In the genomic region with DNA sequence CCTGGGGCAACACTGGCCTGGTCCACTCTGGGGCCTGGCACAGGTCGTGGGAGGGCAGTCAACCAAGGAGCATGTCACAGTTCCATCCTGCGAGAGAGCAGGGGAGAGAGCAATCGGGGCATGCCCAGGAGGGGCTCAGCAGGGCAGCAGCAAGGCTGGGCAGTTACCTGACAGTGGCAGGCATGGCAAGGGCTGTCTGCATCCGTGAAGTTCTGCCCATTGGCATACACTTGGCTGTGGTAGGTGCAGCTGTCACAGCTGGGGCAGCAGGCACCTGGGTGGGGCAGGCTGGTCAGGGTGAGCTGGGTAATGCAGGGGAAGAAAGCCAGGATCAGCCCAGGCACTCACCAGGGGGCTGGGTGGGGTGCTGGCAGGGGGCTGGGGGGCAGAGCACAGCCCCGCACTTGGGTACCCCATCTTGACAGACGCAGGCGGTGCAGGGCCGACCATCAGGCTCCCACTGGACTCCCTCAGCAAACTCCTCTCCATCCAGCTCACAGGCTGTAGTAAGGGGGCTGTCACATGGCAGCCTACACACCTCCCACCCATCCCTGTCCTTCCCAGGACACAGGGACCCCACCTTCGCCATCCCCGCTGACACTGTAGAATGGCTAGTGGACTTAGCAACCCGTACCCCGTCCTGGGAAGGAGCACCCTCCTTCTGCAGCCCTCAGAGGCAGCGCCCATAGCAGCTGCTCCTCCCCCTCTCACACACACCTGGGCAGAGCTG, we compare ENCODE assay signal across 27 cellular contexts. TPM values are rescaled to one million over a fixed set of nuclear protein-coding genes. Genes with fewer than 3 reads are reported as not detected.
A peak's percentile ranks its signal among the peaks of the same experiment; 100 is the strongest.
DNase-seq lines count a peak whose midpoint lies in the region; ATAC-seq and TF ChIP-seq lines count a peak whose summit lies in the region.
"Had no signal": no experiment of that assay in that cellular context is flagged by ENCODE, and none has a peak within 500 bp of the region (broad histone marks: within the 10 kb centered on the region; RNA-seq: fewer than 3 reads in every experiment).

No MANE protein-coding gene starts in this region.

- peaks cover 4% of the 10 kb centered on the region; the same call in 1 of the 2 replicates for H3K27me3 ChIP-seq in BE2C
- peaks cover 0 to 3% of the 10 kb centered on the region in 2 donors for H3K27me3 ChIP-seq in esophagus (ENCODE audit: control insufficient read depth in 1 of 2, insufficient read depth in 2 of 2, low read length in 2 of 2)
- H3K27me3 ChIP-seq: SJSA1 had no signal

- H3K9me3 ChIP-seq in BE2C = no peaks in the 10 kb centered on the region
- no peaks in the 10 kb centered on the region for H3K9me3 ChIP-seq in esophagus (ENCODE audit: control insufficient read depth in 2 of 2, insufficient read depth in 1 of 2, low read depth in 1 of 2, low read length in 1 of 2)
- no peaks in the 10 kb centered on the region for H3K9me3 ChIP-seq in mucosa of descending colon
- H3K9me3 ChIP-seq: SJSA1, tibial artery had no signal

- H3K4me3 ChIP-seq in BE2C (ENCODE audit: low read depth, low read length) (no peak overlapping the region), esophagus (ENCODE audit: low read depth in 1 of 2, low read length in 2 of 2) (no peak overlapping the region), mucosa of descending colon (no peak overlapping the region)
- H3K4me3 ChIP-seq: hepatocyte, SJSA1, tibial artery had no signal

- WGBS in esophagus, 2 donors = 57 to 65% methylated on average over 11 to 13 of the region's 13 CpGs

- H3K36me3 ChIP-seq in BE2C (no peaks in the 10 kb centered on the region), esophagus (ENCODE audit: control insufficient read depth in 2 of 2, insufficient read depth in 2 of 2, low read length in 1 of 2) (no peaks in the 10 kb centered on the region), mucosa of descending colon (ENCODE audit: low read depth) (no peaks in the 10 kb centered on the region)
- H3K36me3 ChIP-seq: SJSA1, tibial artery had no signal

- H3K27ac ChIP-seq in esophagus (ENCODE audit: low read depth in 2 of 2, low read length in 1 of 2) = peak overlapping the region; percentile 68 to 84
- H3K27ac ChIP-seq: C4-2B, foreskin keratinocyte, hepatocyte, HL-60, SJSA1, tibial artery had no signal

- TF ChIP-seq CTCF in BE2C (IDR thresholded peaks at IDR 0.05; ENCODE audit: low read depth, low read length) (no peak), mucosa of descending colon (IDR thresholded peaks at IDR 0.05) (no peak)

- intact Hi-C loops in mucosa of descending colon (cut with DNase I, micrococcal nuclease) = no loop called here

- H3K4me1 ChIP-seq in BE2C = no peaks in the 10 kb centered on the region
- H3K4me1 ChIP-seq in esophagus (ENCODE audit: control insufficient read depth in 2 of 2, insufficient read depth in 2 of 2, low read length in 1 of 2) = peaks cover 4 to 27% of the 10 kb centered on the region in 2 donors
- H3K4me1 ChIP-seq in mucosa of descending colon (ENCODE audit: low read depth) = no peaks in the 10 kb centered on the region
- H3K4me1 ChIP-seq: SJSA1 had no signal

- ATAC-seq in mucosa of descending colon (peak; percentile 66), GM19397 (IDR thresholded peaks at IDR 0.05; ENCODE audit: unreplicated experiment) (no peak)
- ATAC-seq: activated CD8-positive, alpha-beta T cell treated with anti-CD3 and anti-CD28 coated beads for 36 hours; activated naive CD8-positive, alpha-beta T cell treated with anti-CD3 and anti-CD28 coated beads, Interleukin-2, amount 50 U/mL, for 24 hours had no signal

- peak; percentile 6 for DNase-seq in BE2C
- peak; percentile 67 for DNase-seq in HT-29 (ENCODE audit: low spot score)
- peak in 1 of 3 donors; percentile 48 for DNase-seq in mucosa of descending colon
- DNase-seq in NCI-H2227 (lab: John Stamatoyannopoulos, UW; ENCODE audit: unreplicated experiment) = no peak
- no peak for DNase-seq in NOMO-1 treated with dmso at 0.1 percent for 144 hours (lab: John Stamatoyannopoulos, UW; ENCODE audit: unreplicated experiment)
- no peak for DNase-seq in NK-92 (lab: John Stamatoyannopoulos, UW; ENCODE audit: unreplicated experiment)
- DNase-seq: activated CD4-positive, alpha-beta T cell treated with anti-CD3 and anti-CD28 coated beads for 1 hour; activated CD8-positive, alpha-beta T cell treated with anti-CD3 and anti-CD28 coated beads for 36 hours; activated effector memory CD4-positive, alpha-beta T cell treated with Interleukin-2 at 50 U/mL for 16 hours; activated naive CD8-positive, alpha-beta T cell treated with anti-CD3 and anti-CD28 coated beads, Interleukin-2, amount 50 U/mL, for 24 hours; activated T-cell treated with anti-CD3 and anti-CD28 coated beads for 4 hours; NCI-H1105; NCI-H2029 treated with DMSO at 0.1 percent for 48 hours; NCI-H226; NCI-H774; stimulated activated CD4-positive, alpha-beta T cell treated with anti-CD3 and anti-CD28 coated beads, Interleukin-12 subunit alpha, Interleukin-12 subunit beta, amount 100 ng/mL, for 4 hours; stimulated activated CD4-positive, alpha-beta T cell treated with anti-CD3 and anti-CD28 coated beads, Interleukin-4, amount 100 ng/mL, for 24 hours; stimulated activated naive CD4-positive, alpha-beta T cell; tibial artery had no signal

RNA-seq across cellular contexts. Expression of a gene that starts 17.8 kb away (rescaled TPM):
- 5.7 TPM for polyA plus RNA-seq in BE2C (2012; ENCODE audit: insufficient read depth, insufficient read length, low read depth)
- 1.0 and 1.2 TPM in 2 replicates for total RNA-seq in HT-29 (2014; rRNA removed; shearing (Covaris generic))
- 1 to 10 TPM; 1.4 to 5.5 TPM for polyA plus RNA-seq in esophagus
- total RNA-seq in mucosa of descending colon = 1 to 10 TPM in 2 of 3 donors, under 1 TPM in 1; 0.47 to 1.7 (median 1.4) TPM
- total RNA-seq: activated CD8-positive, alpha-beta T cell treated with anti-CD3 and anti-CD28 coated beads for 36 hours; foreskin keratinocyte; lung microvascular endothelial cell; SJSA1 had no signal

RNA-seq across cellular contexts. Expression of a gene that starts 30.0 kb away (rescaled TPM):
- 748 TPM for polyA plus RNA-seq in BE2C (2012; ENCODE audit: insufficient read depth, insufficient read length, low read depth)
- total RNA-seq in HT-29 (2014; rRNA removed; shearing (Covaris generic)) = 94.9 and 128 TPM in 2 replicates
- polyA plus RNA-seq in esophagus = 100 to 1,000 TPM; 260 to 273 TPM
- total RNA-seq in mucosa of descending colon = 10 to 100 TPM; 55.6 to 85.5 (median 82.4) TPM

RNA-seq across cellular contexts. Expression of a gene that starts 45.0 kb away (rescaled TPM):
- polyA plus RNA-seq in BE2C (2012; ENCODE audit: insufficient read depth, insufficient read length, low read depth) = 1.1 TPM
- total RNA-seq in HT-29 (2014; rRNA removed; shearing (Covaris generic)) = 17.9 and 19.1 TPM in 2 replicates
- polyA plus RNA-seq in esophagus = 10 to 100 TPM; 10.6 to 14.5 TPM
- 10 to 100 TPM in 1 of 3 donors, 1 to 10 TPM in 2; 6.9 to 10.1 (median 9.0) TPM for total RNA-seq in mucosa of descending colon
- total RNA-seq: lung microvascular endothelial cell had no signal
- polyA plus RNA-seq: hepatocyte had no signal

Comparison
In these comparisons a context has a peak if more than half of its experiments do, and no peak if none do; other contexts are left out.
1. DNase-seq: peak in BE2C (single experiment) and HT-29 (single experiment); none in NCI-H2227 (single experiment), NOMO-1 treated with dmso at 0.1 percent for 144 hours (single experiment) and NK-92 (single experiment).